32 cellular contexts compared by ENCODE assay signal in the genomic region with DNA sequence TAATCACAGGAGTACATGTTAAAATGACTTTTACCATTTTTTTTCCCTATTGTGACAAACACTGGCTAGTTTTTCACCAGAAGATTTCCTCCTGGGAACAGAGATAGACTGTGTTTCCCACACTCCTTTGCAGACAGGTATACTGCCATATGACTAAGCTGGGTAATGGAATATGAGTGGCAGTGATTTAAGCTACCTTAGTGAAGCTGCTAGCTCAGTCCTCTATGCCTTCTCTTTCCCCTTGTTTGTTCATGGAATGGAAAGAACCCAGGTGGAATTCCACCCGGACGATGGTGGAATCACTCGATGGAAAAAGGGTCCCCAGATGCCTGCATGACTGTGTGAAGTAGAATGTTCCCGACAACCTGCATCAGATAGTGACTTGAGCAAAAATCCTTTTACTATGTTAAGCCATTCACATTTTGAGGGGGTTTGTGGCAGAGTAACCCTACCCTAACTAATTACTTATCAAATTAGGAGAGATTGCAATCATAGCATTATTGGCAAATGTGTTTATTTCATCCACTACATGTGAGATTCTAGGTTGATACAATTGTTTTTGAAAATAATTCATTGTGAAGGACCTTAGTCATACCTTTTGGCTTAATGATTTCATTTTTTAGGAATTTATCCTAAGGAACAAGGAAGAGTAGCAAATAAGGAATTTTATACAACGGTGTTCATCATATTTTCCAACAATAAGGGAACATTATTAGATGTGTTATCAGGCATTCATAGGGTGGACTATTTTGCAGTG. TPM values are rescaled to one million over a fixed set of nuclear protein-coding genes. Genes with fewer than 3 reads are reported as not detected.
DNase-seq lines count a peak whose midpoint lies in the region; ATAC-seq, FAIRE-seq and TF ChIP-seq lines count a peak whose summit lies in the region.
"Had no signal": no experiment of that assay in that cellular context is flagged by ENCODE, and none has a peak within 500 bp of the region (broad histone marks: within the 10 kb centered on the region; RNA-seq: fewer than 3 reads in every experiment).

No MANE protein-coding gene starts in this region.

- no peaks in the 10 kb centered on the region for H3K36me3 ChIP-seq in ACC112 (ENCODE audit: insufficient read depth, low read length)
- H3K36me3 ChIP-seq in astrocyte (ENCODE audit: insufficient read depth, low read length), result no peaks in the 10 kb centered on the region
- H3K36me3 ChIP-seq: BE2C, neural progenitor cell, right atrium auricular region, vagina had no signal

- H3K4me3 Mint-ChIP-seq in astrocyte (ENCODE audit: unreplicated experiment), result no peak overlapping the region
- H3K4me3 Mint-ChIP-seq: activated naive CD4-positive, alpha-beta T cell treated with anti-CD3 and anti-CD28 coated beads, Interleukin-2, amount 50 U/mL, for 24 hours; CD8-positive, alpha-beta T cell; neural progenitor cell had no signal

- no peaks in the 10 kb centered on the region for H3K27me3 Mint-ChIP-seq in astrocyte (ENCODE audit: low read depth, unreplicated experiment)

- no peaks in the 10 kb centered on the region for H4K20me1 ChIP-seq in astrocyte (ENCODE audit: insufficient read depth, low read length)

- H2AFZ ChIP-seq in ACC112 (ENCODE audit: low read length, unreplicated experiment) (no peak overlapping the region), astrocyte (ENCODE audit: low read depth, low read length) (no peak overlapping the region)
- H2AFZ ChIP-seq: neural progenitor cell, parathyroid adenoma had no signal

- H3K4me1 ChIP-seq in ACC112 (ENCODE audit: control insufficient read depth, insufficient read depth, low read length, unreplicated experiment) (peaks cover 42% of the 10 kb centered on the region), astrocyte (ENCODE audit: insufficient read depth, low read length) (peaks cover 35% of the 10 kb centered on the region), foreskin keratinocyte (peaks cover 77% of the 10 kb centered on the region)
- H3K4me1 ChIP-seq: BE2C, neural progenitor cell, parathyroid adenoma had no signal

- H3K9me3 ChIP-seq in astrocyte (ENCODE audit: insufficient read depth, low read depth, low read length), result no peaks in the 10 kb centered on the region
- H3K9me3 ChIP-seq: BE2C, right atrium auricular region, vagina had no signal

- no peaks in the 10 kb centered on the region for H3K9me3 Mint-ChIP-seq in astrocyte (ENCODE audit: unreplicated experiment)
- H3K9me3 Mint-ChIP-seq: activated naive CD4-positive, alpha-beta T cell treated with anti-CD3 and anti-CD28 coated beads, Interleukin-2, amount 50 U/mL, for 24 hours; CD8-positive, alpha-beta T cell had no signal

- no peak overlapping the region for H3K27ac Mint-ChIP-seq in astrocyte (ENCODE audit: unreplicated experiment)
- H3K27ac Mint-ChIP-seq: activated naive CD4-positive, alpha-beta T cell treated with anti-CD3 and anti-CD28 coated beads, Interleukin-2, amount 50 U/mL, for 24 hours; CD8-positive, alpha-beta T cell had no signal

- no peaks in the 10 kb centered on the region for H3K27me3 ChIP-seq in ACC112 (ENCODE audit: insufficient read depth, low read length)
- H3K27me3 ChIP-seq in astrocyte (ENCODE audit: insufficient read depth, low read length), result no peaks in the 10 kb centered on the region
- H3K27me3 ChIP-seq in foreskin keratinocyte, result no peaks in the 10 kb centered on the region
- H3K27me3 ChIP-seq: BE2C, neural progenitor cell, right atrium auricular region, vagina had no signal

- peaks cover 15% of the 10 kb centered on the region for H3K4me1 Mint-ChIP-seq in astrocyte (ENCODE audit: low read depth, unreplicated experiment)
- H3K4me1 Mint-ChIP-seq: activated naive CD4-positive, alpha-beta T cell treated with anti-CD3 and anti-CD28 coated beads, Interleukin-2, amount 50 U/mL, for 24 hours had no signal

- H3K79me2 ChIP-seq in ACC112 (ENCODE audit: control insufficient read depth, insufficient read depth, low read length, unreplicated experiment) (peaks cover 18% of the 10 kb centered on the region), astrocyte (ENCODE audit: insufficient read depth, low read length) (peaks cover 24% of the 10 kb centered on the region)
- H3K79me2 ChIP-seq: parathyroid adenoma had no signal

- H3K36me3 Mint-ChIP-seq in astrocyte (ENCODE audit: low read depth, unreplicated experiment), result no peaks in the 10 kb centered on the region
- H3K36me3 Mint-ChIP-seq: activated naive CD4-positive, alpha-beta T cell treated with anti-CD3 and anti-CD28 coated beads, Interleukin-2, amount 50 U/mL, for 24 hours; CD8-positive, alpha-beta T cell; neural progenitor cell had no signal

- peak overlapping the region; percentile 9 for H3K4me2 ChIP-seq in astrocyte (ENCODE audit: low read length)
- H3K4me2 ChIP-seq: neural progenitor cell had no signal

- FAIRE-seq in astrocyte (lab: Jason Lieb, UNC), result no peak
- FAIRE-seq: colon, GM12878, islet of Langerhans had no signal

- H3K27ac ChIP-seq in ACC112 (ENCODE audit: low read depth, low read length) (peak overlapping the region; percentile 38), astrocyte (ENCODE audit: low read depth, low read length) (peak overlapping the region; percentile 33), foreskin keratinocyte (peak overlapping the region; percentile 84), caudate nucleus (ENCODE audit: low read depth, low read length) (no peak overlapping the region)
- H3K27ac ChIP-seq: neural progenitor cell, parathyroid adenoma, vagina, VCaP had no signal

- no peak for TF ChIP-seq CTCF in astrocyte (IDR thresholded peaks at IDR 0.05; ENCODE audit: insufficient read depth, low read depth, low read length)
- TF ChIP-seq CTCF in foreskin keratinocyte (conservative IDR thresholded peaks at IDR 0.05), result no peak

- peak; percentile 78 for ATAC-seq in foreskin keratinocyte
- ATAC-seq in HG02885 (IDR thresholded peaks at IDR 0.05; ENCODE audit: poor library complexity, unreplicated experiment), result no peak
- ATAC-seq: CD8-positive, alpha-beta T cell; GM12878; left ventricle myocardium superior had no signal

- DNase-seq in HT1080 (ENCODE audit: low read depth) (peak; percentile 28), astrocyte (ENCODE audit: low read depth) (peak; percentile 39), foreskin keratinocyte (peak; percentile 54 to 80), superior temporal gyrus (ENCODE audit: extremely low spot score) (no peak), NCI-H146 treated with DMSO at 0.1 percent for 48 hours (lab: John Stamatoyannopoulos, UW; ENCODE audit: unreplicated experiment) (no peak), caudate nucleus (lab: John Stamatoyannopoulos, UW) (no peak)
- DNase-seq: ACHN; activated CD4-positive, alpha-beta T cell treated with anti-CD3 and anti-CD28 coated beads for 4 hours; amniotic stem cell; BE2C; effector CD8-positive, alpha-beta T cell; erythroblast; H7; left ventricle myocardium superior; NCI-H446 treated with DMSO at 0.1 percent for 48 hours; OCI-M1; SHP77 treated with DMSO at 0.1 percent for 48 hours; stimulated activated CD4-positive, alpha-beta T cell treated with anti-CD3 and anti-CD28 coated beads, Interleukin-1b, Interleukin-23, amount 100 ng/mL, for 48 hours; stimulated activated naive CD4-positive, alpha-beta T cell treated with Interleukin-2 at 50 U/mL for 16 hours; T1000 had no signal

- no peak overlapping the region for H3K4me3 ChIP-seq in ACC112 (ENCODE audit: low read depth, low read length)
- no peak overlapping the region for H3K4me3 ChIP-seq in astrocyte (ENCODE audit: insufficient read depth, low read depth, low read length)
- H3K4me3 ChIP-seq: GM12878, neural progenitor cell, right atrium auricular region, vagina had no signal

- H3K9ac ChIP-seq in astrocyte (ENCODE audit: low read length), result no peak overlapping the region
- H3K9ac ChIP-seq: neural progenitor cell, parathyroid adenoma had no signal

RNA-seq across cellular contexts. Expression of gene THSD4, which starts 16.5 kb away (rescaled TPM):
- total RNA-seq in HT1080 (2014; rRNA removed; shearing (Covaris generic)), result 11.3 and 11.8 TPM in 2 replicates
- polyA plus RNA-seq in HT1080 (2015; cell fraction: cytosol; rRNA removed), result 14.1 and 19.1 TPM in 2 replicates
- 33.5 and 37.3 TPM in 2 replicates for polyA plus RNA-seq in HT1080 (2015; cell fraction: nucleus; rRNA removed)
- total RNA-seq in astrocyte, result 0.99 and 2.5 TPM in 2 replicates
- 44.0 and 56.5 TPM in 2 replicates for total RNA-seq in foreskin keratinocyte
- polyA plus RNA-seq in foreskin keratinocyte, result 18.0 and 21.0 TPM in 2 replicates
- total RNA-seq: CD8-positive, alpha-beta T cell had no signal

Comparison
In these comparisons a context has a peak if more than half of its experiments do, and no peak if none do; other contexts are left out.
1. DNase-seq: peak in HT1080 (single experiment), astrocyte (single experiment) and foreskin keratinocyte (2 of 2); none in superior temporal gyrus (single experiment), NCI-H146 treated with DMSO at 0.1 percent for 48 hours (single experiment) and caudate nucleus (0 of 61).